In genomic region chr6:1598433-1598832, GRCh38 we compare ENCODE assay signal across 22 cellular contexts.
"Had no signal": no experiment of that assay in that cellular context is flagged by ENCODE, and none has a peak within 500 bp of the region (broad histone marks: within the 10 kb centered on the region; RNA-seq: fewer than 3 reads in every experiment).

No MANE protein-coding gene starts in this region.

- H3K36me3 ChIP-seq: MG63 had no signal

- H3K27ac ChIP-seq: HL-60, RWPE1 had no signal

- H3K9me3 ChIP-seq: MG63 had no signal

- H3K4me3 ChIP-seq: MG63 had no signal

- DNase-seq: Karpas-422, KG1, MG63, NCI-H1092, NCI-H1105 treated with DMSO at 0.1 percent for 48 hours, NCI-H1417 treated with DMSO at 0.1 percent for 48 hours, NCI-H146, NCI-H1694 treated with DMSO at 0.1 percent for 48 hours, NCI-H1930, NCI-H2081, NCI-H2107, NCI-H2171, NCI-H446, NCI-H510A, NCI-H524 treated with DMSO at 0.1 percent for 48 hours, NCI-H69, NCI-H774, SHP77 had no signal

- ATAC-seq: Panc1, SK-N-SH treated with all-trans-retinoic acid at 6 μM for 48 hours had no signal

- H3K27me3 ChIP-seq: MG63 had no signal
